ENCODE assay signal across 3 cellular contexts in the genomic region with DNA sequence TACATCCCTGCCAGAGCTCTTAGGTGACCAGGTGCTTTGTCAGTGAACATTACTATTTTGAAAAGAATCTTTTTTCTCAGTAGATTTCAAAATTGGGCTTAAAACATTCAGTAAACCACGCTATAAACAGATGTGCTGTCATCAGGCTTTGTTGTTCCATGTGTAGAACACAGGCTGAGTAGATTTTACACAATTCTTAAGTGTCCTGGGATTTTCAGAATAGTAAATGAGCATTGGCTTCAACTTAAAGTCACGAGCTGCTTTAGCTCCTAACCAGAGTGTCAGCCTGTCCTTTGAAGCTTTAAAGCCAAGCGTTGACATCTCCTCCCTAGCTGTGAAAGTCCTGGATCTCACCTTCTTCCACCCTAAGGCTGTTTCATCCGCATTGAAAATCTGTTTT.
"Had no signal": no experiment of that assay in that cellular context is flagged by ENCODE, and none has a peak within 500 bp of the region (broad histone marks: within the 10 kb centered on the region; RNA-seq: fewer than 3 reads in every experiment).

No MANE protein-coding gene starts in this region.

- DNase-seq: GDM1, GF-D8 had no signal

- H3K4me3 ChIP-seq: GM12878 had no signal

- ATAC-seq: GM12878 had no signal
